ENCODE assay signal across 1 cellular context in the genomic region with DNA sequence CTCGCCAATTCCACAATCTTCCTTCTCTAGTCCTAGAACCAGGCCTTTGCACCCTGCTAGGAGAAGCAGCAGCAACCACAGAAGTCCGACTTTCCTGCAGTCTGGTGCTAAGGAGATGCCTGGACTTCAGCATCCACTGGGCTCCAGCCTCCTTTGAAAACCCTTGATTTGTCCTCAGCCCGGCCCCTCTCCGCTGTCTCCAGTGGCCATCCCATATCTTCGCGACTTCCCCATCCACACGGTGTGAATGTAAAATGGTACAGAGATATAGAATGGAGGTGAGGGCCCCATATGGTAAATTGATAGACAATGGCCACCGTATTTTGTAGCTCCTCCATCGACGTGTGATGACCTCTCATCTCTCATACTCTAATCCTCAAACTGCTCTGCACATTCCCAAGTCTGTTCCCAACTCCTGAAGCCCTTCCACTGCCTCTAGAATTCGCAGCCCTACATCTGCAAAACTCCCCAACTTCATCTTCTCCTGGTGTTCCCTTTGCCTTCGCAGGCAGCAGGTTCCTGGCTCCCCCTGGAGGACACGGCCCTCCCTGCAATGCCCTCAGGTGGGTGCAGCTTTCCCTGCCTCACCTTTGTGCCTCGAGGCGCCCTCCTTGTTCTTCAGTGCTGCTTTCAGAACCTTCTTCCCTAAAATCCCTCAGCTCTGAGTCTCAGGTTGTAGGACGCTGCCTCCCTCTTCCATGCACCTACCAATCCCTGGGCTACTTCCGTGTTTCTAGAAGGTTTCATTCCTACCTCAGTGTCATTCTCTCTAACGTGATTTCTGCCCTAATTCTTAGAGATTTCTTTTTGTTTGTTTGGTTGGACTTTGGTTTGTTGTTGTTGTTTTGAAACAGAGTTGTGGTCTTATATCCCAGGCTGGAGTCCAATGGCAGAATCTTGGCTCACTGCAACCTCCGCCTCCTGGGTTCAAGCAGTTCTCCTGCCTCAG.
TF ChIP-seq lines count a peak whose summit lies in the region.

No MANE protein-coding gene starts in this region.

TF ChIP-seq in H1, 55 proteins besides CTCF, POLR2A, EP300 and RAD21:
- peak; percentile 63 for TF ChIP-seq MAX (IDR thresholded peaks at IDR 0.05)
- no peak for TF ChIP-seq BRCA1 (IDR thresholded peaks at IDR 0.05; ENCODE audit: low read depth, low read length)
- no peak for TF ChIP-seq TAF1 (IDR thresholded peaks at IDR 0.05; ENCODE audit: low read depth, low read length)
